In the genomic region with DNA sequence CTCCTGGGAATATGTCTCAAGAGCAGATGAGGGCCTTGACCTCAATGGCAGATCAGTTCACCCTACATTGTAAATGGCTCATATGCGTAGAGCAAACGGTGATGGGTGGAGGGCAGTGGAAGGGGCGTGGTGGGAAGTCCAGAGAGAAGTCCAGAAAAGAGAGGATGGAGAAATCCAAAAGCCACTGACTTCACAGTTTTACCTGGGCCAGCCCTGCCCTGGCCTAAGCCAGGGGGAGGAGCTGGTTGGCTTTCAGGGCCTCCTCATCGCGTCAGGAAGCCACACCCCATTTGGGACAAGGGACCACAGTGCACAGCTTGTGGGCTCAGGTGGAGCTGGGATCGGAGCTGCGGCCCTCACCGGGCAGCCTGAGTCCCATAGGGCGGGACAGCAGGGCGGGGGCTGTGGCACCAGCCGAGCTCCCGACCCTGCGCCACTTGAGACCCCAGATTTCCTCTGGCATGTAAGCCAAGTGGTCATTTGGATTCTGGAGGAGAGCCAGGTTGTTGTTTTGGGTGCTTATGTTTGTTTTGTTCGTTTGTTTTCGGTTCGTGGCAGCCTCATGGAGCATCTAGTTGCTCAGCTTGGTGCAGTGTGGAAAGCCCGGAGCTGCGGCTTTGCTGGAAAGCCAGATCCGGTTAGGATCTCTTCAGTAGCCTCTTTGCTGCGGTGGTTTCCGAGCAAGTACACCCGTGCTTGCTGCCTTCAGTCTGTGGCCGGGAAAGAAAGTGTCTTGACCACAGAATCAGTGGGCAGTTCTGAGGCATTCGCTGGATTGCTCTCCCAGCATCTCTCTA, we compare ENCODE assay signal across 16 cellular contexts. TPM values are rescaled to one million over a fixed set of nuclear protein-coding genes. Genes with fewer than 3 reads are reported as not detected.
DNase-seq lines count a peak whose midpoint lies in the region; ATAC-seq, FAIRE-seq and TF ChIP-seq lines count a peak whose summit lies in the region.
"Had no signal": no experiment of that assay in that cellular context is flagged by ENCODE, and none has a peak within 500 bp of the region (broad histone marks: within the 10 kb centered on the region; RNA-seq: fewer than 3 reads in every experiment).

No MANE protein-coding gene starts in this region.

- no peak for TF ChIP-seq POLR2A in breast epithelium (IDR thresholded peaks at IDR 0.05)

- FAIRE-seq in bronchial epithelial cell (lab: Jason Lieb, UNC): no peak
- FAIRE-seq: A204.1 had no signal

- H2AFZ ChIP-seq in mammary epithelial cell (ENCODE audit: low read depth, low read length): no peak overlapping the region

- H4K20me1 ChIP-seq in mammary epithelial cell (ENCODE audit: insufficient read depth, low read length): no peaks in the 10 kb centered on the region

- H3K27me3 ChIP-seq in breast epithelium (no peaks in the 10 kb centered on the region), mammary epithelial cell (ENCODE audit: insufficient read depth, low read length) (no peaks in the 10 kb centered on the region), bronchial epithelial cell (ENCODE audit: control insufficient read depth, insufficient read depth, low read length) (no peaks in the 10 kb centered on the region), lower lobe of right lung (ENCODE audit: low read depth) (peaks cover 6% of the 10 kb centered on the region), aorta (ENCODE audit: control insufficient read depth in 1 of 2, insufficient read depth in 2 of 2, low read length in 1 of 2) (no peaks in the 10 kb centered on the region)
- H3K27me3 ChIP-seq: transverse colon had no signal

- no peaks in the 10 kb centered on the region for H3K79me2 ChIP-seq in mammary epithelial cell (ENCODE audit: insufficient read depth, low read length)

- H3K4me1 ChIP-seq in breast epithelium: no peaks in the 10 kb centered on the region
- H3K4me1 ChIP-seq in mammary epithelial cell (ENCODE audit: insufficient read depth, low read length): no peaks in the 10 kb centered on the region
- no peaks in the 10 kb centered on the region for H3K4me1 ChIP-seq in lower lobe of right lung
- no peaks in the 10 kb centered on the region for H3K4me1 ChIP-seq in aorta (ENCODE audit: control insufficient read depth in 1 of 2, insufficient read depth in 2 of 2, low read length in 2 of 2)
- H3K4me1 ChIP-seq: transverse colon had no signal

- CTCF ChIA-PET in mammary epithelial cell (lab: Charles Lee; ENCODE audit: low non-redundant PET): no interaction called here

- H3K36me3 ChIP-seq in breast epithelium (no peaks in the 10 kb centered on the region), mammary epithelial cell (ENCODE audit: insufficient read depth, low read length) (no peaks in the 10 kb centered on the region), bronchial epithelial cell (ENCODE audit: control insufficient read depth, insufficient read depth, low read length) (no peaks in the 10 kb centered on the region), lower lobe of right lung (no peaks in the 10 kb centered on the region), aorta (ENCODE audit: control insufficient read depth in 1 of 2, insufficient read depth in 2 of 2, low read length in 1 of 2) (no peaks in the 10 kb centered on the region)
- H3K36me3 ChIP-seq: transverse colon had no signal

- WGBS in mammary epithelial cell (ENCODE audit: low coverage, missing lambda C conversion rate): 89% methylated on average over 17 of the region's 24 CpGs
- WGBS in aorta, 2 donors: 40 to 49% methylated on average over 24 of the region's 24 CpGs

- no peak for DNase-seq in breast epithelium (ENCODE audit: low spot score in 2 of 2)
- DNase-seq in mammary epithelial cell: no peak
- DNase-seq in bronchial epithelial cell (ENCODE audit: low read depth): no peak
- no peak for DNase-seq in lower lobe of right lung
- no peak for DNase-seq in aorta
- no peak for DNase-seq in SIG-M5 (lab: John Stamatoyannopoulos, UW)
- DNase-seq in pons (ENCODE audit: low spot score): no peak
- DNase-seq: activated CD4-positive, CD25-positive, alpha-beta regulatory T cell; activated T-cell treated with anti-CD3 and anti-CD28 coated beads, Interleukin-2, amount 50 U/mL, for 24 hours; amygdala; NCI-H524 treated with DMSO at 0.1 percent for 48 hours; transverse colon had no signal

- H3K27ac ChIP-seq in breast epithelium (no peak overlapping the region), mammary epithelial cell (ENCODE audit: insufficient read depth, low read depth, low read length) (no peak overlapping the region), lower lobe of right lung (no peak overlapping the region), aorta (ENCODE audit: low read depth in 1 of 2, low read length in 2 of 2) (no peak overlapping the region)
- H3K27ac ChIP-seq: transverse colon had no signal

- TF ChIP-seq CTCF in breast epithelium (IDR thresholded peaks at IDR 0.05) (no peak), mammary epithelial cell (conservative IDR thresholded peaks at IDR 0.05 in 1 of 2, IDR thresholded peaks at IDR 0.05 in 1 of 2; ENCODE audit: extremely low read depth in 1 of 2, insufficient read depth in 1 of 2, low read depth in 1 of 2, low read length in 2 of 2) (no peak), bronchial epithelial cell (IDR thresholded peaks at IDR 0.05; ENCODE audit: insufficient read depth, low read length, severe bottlenecking) (no peak), lower lobe of right lung (IDR thresholded peaks at IDR 0.05) (no peak)

- intact Hi-C loops in breast epithelium (cut with DNase I; ENCODE audit: low total_unique reads): no loop called here
- intact Hi-C loops in mammary epithelial cell (cut with micrococcal nuclease): no loop called here
- intact Hi-C loops in lower lobe of right lung (cut with DNase I): no loop called here
- intact Hi-C loops in aorta (cut with DNase I): no loop called here

- in situ Hi-C loops in mammary epithelial cell (cut with MboI; ENCODE audit: low sequenced_read_pairs in 2 of 2): no loop called here

- H3K9me3 ChIP-seq in breast epithelium (no peaks in the 10 kb centered on the region), mammary epithelial cell (replicated peaks; ENCODE audit: insufficient read depth, low read length) (no peaks in the 10 kb centered on the region), lower lobe of right lung (no peaks in the 10 kb centered on the region), aorta (ENCODE audit: control insufficient read depth, low read length) (peaks cover 2% of the 10 kb centered on the region)
- H3K9me3 ChIP-seq: transverse colon had no signal

- H3K4me2 ChIP-seq in mammary epithelial cell (ENCODE audit: insufficient read depth, low read depth, low read length): no peak overlapping the region

- no peak overlapping the region for H3K9ac ChIP-seq in mammary epithelial cell (ENCODE audit: insufficient read depth, low read length)

- no TSS peak for BruUV-seq in mammary epithelial cell (replicated peaks; lab: Mats Ljungman, UMichigan)

- ATAC-seq in lower lobe of right lung (peak; percentile 32 to 55), aorta (ENCODE audit: low FRiP score) (peak; percentile 51), GM18858 (IDR thresholded peaks at IDR 0.05; ENCODE audit: unreplicated experiment) (no peak)

- dilution Hi-C loops in mammary epithelial cell (cut with HindIII; ENCODE audit: low sequenced_read_pairs): no loop called here

- H3K4me3 ChIP-seq in breast epithelium (peak overlapping the region in 2 of 3 donors; percentile 3 to 27), mammary epithelial cell (replicated peaks in 1 of 3; ENCODE audit: insufficient read depth in 1 of 3, low read depth in 2 of 3, low read length in 3 of 3) (no peak overlapping the region), bronchial epithelial cell (ENCODE audit: low read depth, low read length) (peak overlapping the region; percentile 13), lower lobe of right lung (no peak overlapping the region), aorta (ENCODE audit: low read length in 2 of 2) (no peak overlapping the region)
- H3K4me3 ChIP-seq: transverse colon had no signal

RNA-seq across cellular contexts. Expression of gene RIOK1, which starts 42.2 kb away (rescaled TPM):
- 10 to 100 TPM; 15.8 to 38.6 (median 26.9) TPM for total RNA-seq in breast epithelium
- 10 to 100 TPM; 13.0 to 20.3 TPM for total RNA-seq in mammary epithelial cell
- 10.1 TPM for polyA plus RNA-seq in mammary epithelial cell
- polyA minus RNA-seq in mammary epithelial cell: 22.9 TPM
- total RNA-seq in bronchial epithelial cell: 21.9 and 25.3 TPM in 2 replicates
- total RNA-seq in lower lobe of right lung: 16.5 TPM
- total RNA-seq in aorta: 10 to 100 TPM; 20.3 to 20.9 TPM
- polyA plus RNA-seq in aorta: 10 to 100 TPM; 12.0 to 12.8 TPM

RNA-seq across cellular contexts. Expression of gene CAGE1, which starts 42.2 kb away (rescaled TPM):
- not detected for total RNA-seq in breast epithelium
- under 1 TPM; under 0.01 to 0.14 TPM for total RNA-seq in mammary epithelial cell
- polyA plus RNA-seq in mammary epithelial cell: 0.01 TPM
- not detected for polyA minus RNA-seq in mammary epithelial cell
- 0.13 TPM in 1 of 2 replicates, not detected in the other for total RNA-seq in bronchial epithelial cell
- not detected for total RNA-seq in lower lobe of right lung
- not detected for total RNA-seq in aorta
- not detected for polyA plus RNA-seq in aorta
- total RNA-seq: mucosa of gallbladder, skeletal muscle tissue, transverse colon had no signal

Comparison
In these comparisons a context has a peak if more than half of its experiments do, and no peak if none do; other contexts are left out.
1. H3K4me3 ChIP-seq: peak in breast epithelium (2 of 3) and bronchial epithelial cell (single experiment); none in mammary epithelial cell (0 of 3), lower lobe of right lung (single experiment) and aorta (0 of 2).